Comparison of ENCODE assay signal across 14 cellular contexts in genomic region chr6:121794630-121795029, GRCh38.
DNase-seq lines count a peak whose midpoint lies in the region; ATAC-seq and TF ChIP-seq lines count a peak whose summit lies in the region.
"Had no signal": no experiment of that assay in that cellular context is flagged by ENCODE, and none has a peak within 500 bp of the region (broad histone marks: within the 10 kb centered on the region; RNA-seq: fewer than 3 reads in every experiment).

No MANE protein-coding gene starts in this region.

- no peak for TF ChIP-seq CTCF in epithelial cell of proximal tubule (conservative IDR thresholded peaks at IDR 0.05; ENCODE audit: low read depth, low read length)

- H3K9me3 Mint-ChIP-seq in effector memory CD8-positive, alpha-beta T cell, result peaks cover 7 to 15% of the 10 kb centered on the region in 2 donors

- DNase-seq in GM04504 (ENCODE audit: low read depth) (peak; percentile 72), RKO (ENCODE audit: low spot score) (peak; percentile 88), epithelial cell of proximal tubule (ENCODE audit: low read depth) (peak; percentile 67), pulmonary artery endothelial cell (ENCODE audit: low read depth, low spot score) (peak; percentile 8), NCI-H2227 (lab: John Stamatoyannopoulos, UW; ENCODE audit: unreplicated experiment) (no peak), NAMALWA (ENCODE audit: low spot score) (no peak)
- DNase-seq in effector memory CD8-positive, alpha-beta T cell, result no peak
- no peak for DNase-seq in stimulated activated CD4-positive, alpha-beta T cell treated with anti-CD3 and anti-CD28 coated beads, Interleukin-12 subunit alpha, Interleukin-12 subunit beta, amount 100 ng/mL, for 4 hours
- DNase-seq: activated gamma-delta T cell treated with Interleukin-2 at 50 U/mL for 16 hours, endodermal cell, GF-D8, H7, NCI-H1436, retina had no signal

- H3K4me3 ChIP-seq in epithelial cell of proximal tubule (ENCODE audit: low read depth, low read length), result no peak overlapping the region

- H3K27ac Mint-ChIP-seq in effector memory CD8-positive, alpha-beta T cell, result no peak overlapping the region
- H3K27ac Mint-ChIP-seq: endodermal cell had no signal

- ATAC-seq in effector memory CD8-positive, alpha-beta T cell (replicated peaks), result no peak

- H3K27me3 Mint-ChIP-seq in effector memory CD8-positive, alpha-beta T cell, result no peaks in the 10 kb centered on the region

- H3K36me3 Mint-ChIP-seq in effector memory CD8-positive, alpha-beta T cell (ENCODE audit: insufficient read depth), result no peaks in the 10 kb centered on the region

- no peak overlapping the region for H3K4me3 Mint-ChIP-seq in effector memory CD8-positive, alpha-beta T cell
- H3K4me3 Mint-ChIP-seq: endodermal cell had no signal

- H3K4me1 Mint-ChIP-seq in effector memory CD8-positive, alpha-beta T cell (ENCODE audit: low read depth in 2 of 2), result no peaks in the 10 kb centered on the region

Comparison
In these comparisons a context has a peak if more than half of its experiments do, and no peak if none do; other contexts are left out.
1. DNase-seq: peak in GM04504 (single experiment), RKO (single experiment), epithelial cell of proximal tubule (single experiment) and pulmonary artery endothelial cell (single experiment); none in NCI-H2227 (single experiment), effector memory CD8-positive, alpha-beta T cell (0 of 3), NAMALWA (single experiment) and stimulated activated CD4-positive, alpha-beta T cell treated with anti-CD3 and anti-CD28 coated beads, Interleukin-12 subunit alpha, Interleukin-12 subunit beta, amount 100 ng/mL, for 4 hours (single experiment).